In the genomic region with DNA sequence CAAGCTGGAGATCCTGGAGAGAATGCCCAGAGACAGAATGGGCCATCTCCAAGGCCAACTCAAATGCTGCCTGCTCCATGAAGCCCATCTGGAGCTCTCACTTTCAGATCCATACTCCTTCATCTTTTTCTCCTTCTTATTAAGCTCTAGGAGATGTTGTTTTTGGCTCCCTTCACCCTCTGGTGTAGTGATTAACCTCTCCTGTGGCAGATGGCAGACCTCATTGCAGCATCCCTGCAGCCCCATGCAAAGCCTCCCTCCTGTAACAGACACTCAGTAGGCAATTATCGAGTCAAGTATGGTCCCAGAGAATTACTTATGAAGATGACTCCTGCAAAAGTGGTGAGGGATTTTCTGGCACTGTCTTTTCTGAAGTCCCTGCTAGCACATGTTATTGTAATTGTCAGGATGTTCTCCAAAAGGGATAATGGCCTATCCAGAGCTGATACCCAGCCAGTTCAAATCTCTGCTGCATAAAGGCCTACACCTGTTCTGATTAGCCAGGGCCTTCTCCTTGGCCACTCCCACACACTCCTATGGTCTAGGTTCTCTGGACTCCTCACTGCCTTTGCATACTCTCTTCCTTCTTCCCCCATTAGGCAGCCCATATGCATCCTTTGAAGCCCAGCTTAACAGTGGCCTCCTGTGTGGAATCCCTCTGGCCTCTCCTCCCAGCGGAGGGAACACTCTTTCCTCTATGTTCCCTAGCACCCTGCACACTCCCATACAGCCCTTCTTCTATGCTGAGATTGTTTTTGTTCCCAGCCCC, we compare ENCODE assay signal across 11 cellular contexts. TPM values are rescaled to one million over a fixed set of nuclear protein-coding genes. Genes with fewer than 3 reads are reported as not detected.
DNase-seq lines count a peak whose midpoint lies in the region; ATAC-seq and TF ChIP-seq lines count a peak whose summit lies in the region.
"Had no signal": no experiment of that assay in that cellular context is flagged by ENCODE, and none has a peak within 500 bp of the region (broad histone marks: within the 10 kb centered on the region; RNA-seq: fewer than 3 reads in every experiment).

No MANE protein-coding gene starts in this region.

- no peak overlapping the region for H3K4me3 ChIP-seq in CD8-positive, alpha-beta memory T cell (ENCODE audit: low read length)
- H3K4me3 ChIP-seq in GM23338 (no peak overlapping the region), fibroblast of the aortic adventitia (ENCODE audit: low read depth, low read length) (no peak overlapping the region)
- H3K4me3 ChIP-seq in naive thymus-derived CD4-positive, alpha-beta T cell (ENCODE audit: low read length), result no peak overlapping the region
- H3K4me3 ChIP-seq: adrenal gland had no signal

- no peaks in the 10 kb centered on the region for H3K27me3 ChIP-seq in CD8-positive, alpha-beta memory T cell (ENCODE audit: insufficient read depth, low read length, poor library complexity, severe bottlenecking)
- H3K27me3 ChIP-seq in GM23338 (ENCODE audit: insufficient read depth), result no peaks in the 10 kb centered on the region
- H3K27me3 ChIP-seq in naive thymus-derived CD4-positive, alpha-beta T cell (ENCODE audit: control insufficient read depth in 2 of 2, insufficient read depth in 2 of 2, low read length in 2 of 2), result no peaks in the 10 kb centered on the region
- H3K27me3 ChIP-seq: adrenal gland had no signal

- peaks cover 0 to 1% of the 10 kb centered on the region in 2 donors for H3K27me3 Mint-ChIP-seq in CD8-positive, alpha-beta memory T cell
- peaks cover 9% of the 10 kb centered on the region for H3K27me3 Mint-ChIP-seq in GM23338 (ENCODE audit: insufficient read depth, low read depth, poor library complexity)
- peaks cover 2% of the 10 kb centered on the region for H3K27me3 Mint-ChIP-seq in T-helper 2 cell treated with Interferon-gamma antibody and Interleukin-4, amounts not matched to agents 5 μg/mL and 100 μg/mL, for 36 hours (ENCODE audit: low read depth)
- no peaks in the 10 kb centered on the region for H3K27me3 Mint-ChIP-seq in naive thymus-derived CD4-positive, alpha-beta T cell

- H4K20me1 ChIP-seq in GM23338 (replicated peaks; ENCODE audit: insufficient read depth), result no peaks in the 10 kb centered on the region

- no peaks in the 10 kb centered on the region for H3K36me3 ChIP-seq in CD8-positive, alpha-beta memory T cell (ENCODE audit: insufficient read depth, low read length)
- H3K36me3 ChIP-seq in GM23338 (ENCODE audit: insufficient read depth), result no peaks in the 10 kb centered on the region
- H3K36me3 ChIP-seq in naive thymus-derived CD4-positive, alpha-beta T cell (ENCODE audit: control insufficient read depth in 2 of 3, insufficient read depth in 3 of 3, low read length in 3 of 3), result no peaks in the 10 kb centered on the region
- H3K36me3 ChIP-seq: adrenal gland had no signal

- H3K4me3 Mint-ChIP-seq in CD8-positive, alpha-beta memory T cell, result peak overlapping the region in 1 of 7 donors; percentile 4
- H3K4me3 Mint-ChIP-seq in GM23338, result no peak overlapping the region
- H3K4me3 Mint-ChIP-seq in T-helper 2 cell treated with Interferon-gamma antibody and Interleukin-4, amounts not matched to agents 5 μg/mL and 100 μg/mL, for 36 hours, result no peak overlapping the region
- peak overlapping the region in 1 of 10 donors; percentile 34 for H3K4me3 Mint-ChIP-seq in naive thymus-derived CD4-positive, alpha-beta T cell

- no peak overlapping the region; the same call in 1 of the 2 replicates for H3K4me2 ChIP-seq in GM23338

- DNase-seq in CD8-positive, alpha-beta memory T cell, result no peak
- DNase-seq in GM23338 (ENCODE audit: low spot score), result no peak
- DNase-seq in T-helper 2 cell treated with Interferon-gamma antibody and Interleukin-4, amounts not matched to agents 5 μg/mL and 100 μg/mL, for 36 hours (ENCODE audit: low spot score), result no peak
- DNase-seq in fibroblast of the aortic adventitia (ENCODE audit: low read depth), result peak; percentile 51
- no peak for DNase-seq in naive thymus-derived CD4-positive, alpha-beta T cell
- DNase-seq in central memory CD4-positive, alpha-beta T cell, result no peak
- DNase-seq in NCI-H2081 treated with DMSO at 0.1 percent for 48 hours (lab: John Stamatoyannopoulos, UW), result no peak
- DNase-seq: adrenal gland, small intestine had no signal

- no peaks in the 10 kb centered on the region for H3K9me2 ChIP-seq in GM23338 (ENCODE audit: insufficient read depth)

- peaks cover 0 to 5% (median 0%) of the 10 kb centered on the region in 3 donors for H3K36me3 Mint-ChIP-seq in CD8-positive, alpha-beta memory T cell
- H3K36me3 Mint-ChIP-seq in GM23338 (ENCODE audit: low read depth), result no peaks in the 10 kb centered on the region
- peaks cover 1% of the 10 kb centered on the region for H3K36me3 Mint-ChIP-seq in T-helper 2 cell treated with Interferon-gamma antibody and Interleukin-4, amounts not matched to agents 5 μg/mL and 100 μg/mL, for 36 hours (ENCODE audit: low read depth)
- H3K36me3 Mint-ChIP-seq in naive thymus-derived CD4-positive, alpha-beta T cell, result peaks cover 0 to 5% (median 0%) of the 10 kb centered on the region in 5 donors

- peaks cover 25% of the 10 kb centered on the region for H3K4me1 ChIP-seq in CD8-positive, alpha-beta memory T cell (ENCODE audit: insufficient read depth, low read length)
- peaks cover 16% of the 10 kb centered on the region for H3K4me1 ChIP-seq in GM23338 (ENCODE audit: insufficient read depth)
- peaks cover 18 to 19% of the 10 kb centered on the region in 2 donors for H3K4me1 ChIP-seq in naive thymus-derived CD4-positive, alpha-beta T cell (ENCODE audit: control insufficient read depth in 2 of 2, insufficient read depth in 2 of 2, low read length in 2 of 2)
- H3K4me1 ChIP-seq: adrenal gland had no signal

- CTCF ChIA-PET in CD8-positive, alpha-beta memory T cell (lab: Charles Lee), result no interaction called here
- CTCF ChIA-PET in naive thymus-derived CD4-positive, alpha-beta T cell (lab: Charles Lee), result no interaction called here

- ATAC-seq in GM23338, result peak; percentile 87
- no peak for ATAC-seq in GM21447 (IDR thresholded peaks at IDR 0.05; ENCODE audit: unreplicated experiment)
- no peak for ATAC-seq in naive thymus-derived CD4-positive, alpha-beta T cell
- ATAC-seq: activated CD4-positive, CD25-positive, alpha-beta regulatory T cell treated with anti-CD3 and anti-CD28 coated beads, Interleukin-2, amount 50 U/mL, for 24 hours had no signal

- H3K4me1 Mint-ChIP-seq in CD8-positive, alpha-beta memory T cell, result peaks cover 50 to 64% (median 58%) of the 10 kb centered on the region in 3 donors
- peaks cover 22% of the 10 kb centered on the region for H3K4me1 Mint-ChIP-seq in GM23338
- H3K4me1 Mint-ChIP-seq in T-helper 2 cell treated with Interferon-gamma antibody and Interleukin-4, amounts not matched to agents 5 μg/mL and 100 μg/mL, for 36 hours (ENCODE audit: low read depth), result peaks cover 21% of the 10 kb centered on the region
- peaks cover 28 to 51% (median 32%) of the 10 kb centered on the region in 7 donors for H3K4me1 Mint-ChIP-seq in naive thymus-derived CD4-positive, alpha-beta T cell

- H3K79me2 ChIP-seq in GM23338 (replicated peaks; ENCODE audit: insufficient read depth), result no peaks in the 10 kb centered on the region

- peak overlapping the region; percentile 89; the same call in 1 of the 2 replicates for H2AFZ ChIP-seq in GM23338

- H3K27ac ChIP-seq in CD8-positive, alpha-beta memory T cell (ENCODE audit: low read depth, low read length), result no peak overlapping the region
- H3K27ac ChIP-seq in GM23338 (ENCODE audit: low read depth), result no peak overlapping the region
- no peak overlapping the region for H3K27ac ChIP-seq in naive thymus-derived CD4-positive, alpha-beta T cell (ENCODE audit: low read depth, low read length)
- H3K27ac ChIP-seq: adrenal gland had no signal

- no peaks in the 10 kb centered on the region; the same call in 1 of the 2 replicates for H3F3A ChIP-seq in GM23338 (replicated peaks; ENCODE audit: low read depth)

- no peaks in the 10 kb centered on the region for H3K9me3 Mint-ChIP-seq in CD8-positive, alpha-beta memory T cell
- H3K9me3 Mint-ChIP-seq in GM23338, result no peaks in the 10 kb centered on the region
- no peaks in the 10 kb centered on the region for H3K9me3 Mint-ChIP-seq in T-helper 2 cell treated with Interferon-gamma antibody and Interleukin-4, amounts not matched to agents 5 μg/mL and 100 μg/mL, for 36 hours
- peaks cover 0 to 4% (median 0%) of the 10 kb centered on the region in 11 donors for H3K9me3 Mint-ChIP-seq in naive thymus-derived CD4-positive, alpha-beta T cell

- TF ChIP-seq CTCF in GM23338 (conservative IDR thresholded peaks at IDR 0.05; ENCODE audit: low read depth in 2 of 2) (no peak), fibroblast of the aortic adventitia (IDR thresholded peaks at IDR 0.05; ENCODE audit: insufficient read depth, low read length) (no peak)

- peak overlapping the region in 6 of 8 donors; percentile 3 to 90 (median 74) for H3K27ac Mint-ChIP-seq in CD8-positive, alpha-beta memory T cell
- no peak overlapping the region for H3K27ac Mint-ChIP-seq in GM23338
- peak overlapping the region; percentile 17 for H3K27ac Mint-ChIP-seq in T-helper 2 cell treated with Interferon-gamma antibody and Interleukin-4, amounts not matched to agents 5 μg/mL and 100 μg/mL, for 36 hours
- peak overlapping the region in 4 of 9 donors; percentile 25 to 72 (median 48) for H3K27ac Mint-ChIP-seq in naive thymus-derived CD4-positive, alpha-beta T cell

- no peaks in the 10 kb centered on the region for H3K9me3 ChIP-seq in CD8-positive, alpha-beta memory T cell (ENCODE audit: low read length)
- no peaks in the 10 kb centered on the region for H3K9me3 ChIP-seq in naive thymus-derived CD4-positive, alpha-beta T cell (ENCODE audit: control insufficient read depth in 2 of 3, low read length in 3 of 3)
- H3K9me3 ChIP-seq: adrenal gland had no signal

- POLR2A ChIA-PET in CD8-positive, alpha-beta memory T cell (lab: Charles Lee), result no interaction called here
- POLR2A ChIA-PET in naive thymus-derived CD4-positive, alpha-beta T cell (lab: Charles Lee), result interaction anchor here (0.7 to 1.3 kb wide), 2 partner anchors 11 to 12 kb away, joined by 3 read pairs; no protein-coding TSS in a partner anchor

- intact Hi-C loops in naive thymus-derived CD4-positive, alpha-beta T cell (cut with micrococcal nuclease), result no loop called here

TF ChIP-seq in GM23338, 12 proteins besides CTCF, POLR2A, EP300 and RAD21 (continues in another document):
- TF ChIP-seq NANOG (IDR thresholded peaks at IDR 0.05; ENCODE audit: borderline replicate concordance), result no peak

RNA-seq across cellular contexts. Expression of gene MDM1, which starts 43.7 kb away (rescaled TPM):
- 10 to 100 TPM; 23.6 to 25.3 TPM for total RNA-seq in CD8-positive, alpha-beta memory T cell
- polyA plus RNA-seq in CD8-positive, alpha-beta memory T cell, result 15.7 TPM
- total RNA-seq in GM23338 (2014; rRNA removed; shearing (Covaris generic)), result 18.9 and 23.3 TPM in 2 replicates
- polyA plus RNA-seq in GM23338 (2016; fragmentation: Nextera tagmentation; extraction: Ambion mirVana), result 11.6 and 13.6 TPM in 2 replicates
- 15.5 and 23.2 TPM in 2 replicates for total RNA-seq in fibroblast of the aortic adventitia (ENCODE audit: low replicate concordance)
- total RNA-seq in naive thymus-derived CD4-positive, alpha-beta T cell, result 10 to 100 TPM; 16.2 to 38.4 (median 23.4) TPM
- polyA plus RNA-seq in naive thymus-derived CD4-positive, alpha-beta T cell, result 10 to 100 TPM; 19.9 to 22.2 TPM
